ENCODE assay signal across 9 cellular contexts in genomic region chr10:15879058-15879457, GRCh38. TPM values are rescaled to one million over a fixed set of nuclear protein-coding genes. Genes with fewer than 3 reads are reported as not detected.
DNase-seq lines count a peak whose midpoint lies in the region; ATAC-seq and TF ChIP-seq lines count a peak whose summit lies in the region.
"Had no signal": no experiment of that assay in that cellular context is flagged by ENCODE, and none has a peak within 500 bp of the region (broad histone marks: within the 10 kb centered on the region; RNA-seq: fewer than 3 reads in every experiment).

No MANE protein-coding gene starts in this region.

- no peaks in the 10 kb centered on the region for H3K9me3 ChIP-seq in CD8-positive, alpha-beta T cell (ENCODE audit: low read length)
- no peaks in the 10 kb centered on the region for H3K9me3 ChIP-seq in H9 (ENCODE audit: control insufficient read depth, low read depth, low read length)
- no peaks in the 10 kb centered on the region for H3K9me3 ChIP-seq in Panc1 (ENCODE audit: control insufficient read depth, insufficient read depth, low read depth, low read length)
- H3K9me3 ChIP-seq in smooth muscle cell (replicated peaks; ENCODE audit: low read depth), result no peaks in the 10 kb centered on the region

- H3K9ac ChIP-seq in H9 (ENCODE audit: extremely low read depth, insufficient read length, low read length), result no peak overlapping the region
- H3K9ac ChIP-seq in smooth muscle cell (ENCODE audit: low read depth), result no peak overlapping the region

- H3K27ac Mint-ChIP-seq in CD8-positive, alpha-beta T cell, result no peak overlapping the region
- H3K27ac Mint-ChIP-seq in H9, result no peak overlapping the region
- H3K27ac Mint-ChIP-seq: IgD-negative memory B cell had no signal

- no peak overlapping the region for H2AK5ac ChIP-seq in H9 (ENCODE audit: insufficient read length, low read length)

- H3K4me3 ChIP-seq in CD8-positive, alpha-beta T cell (ENCODE audit: low read depth, low read length), result no peak overlapping the region
- H3K4me3 ChIP-seq in Panc1 (ENCODE audit: low read depth in 2 of 2, low read length in 2 of 2), result no peak overlapping the region
- no peak overlapping the region for H3K4me3 ChIP-seq in fibroblast of mammary gland (ENCODE audit: control insufficient read depth, low read depth, low read length)
- H3K4me3 ChIP-seq in smooth muscle cell, result no peak overlapping the region

- no peak overlapping the region for H3K18ac ChIP-seq in H9 (ENCODE audit: insufficient read length, low read depth, low read length)

- no CpG with 5 or more reads among the region's 2 CpGs for WGBS in H9 (ENCODE audit: extremely low coverage, insufficient read length, low lambda C conversion rate)
- 49% methylated on average over 2 of the region's 2 CpGs for WGBS in smooth muscle cell (ENCODE audit: low lambda C conversion rate)

- POLR2A ChIA-PET in CD8-positive, alpha-beta T cell (lab: Charles Lee), result no interaction called here
- POLR2A ChIA-PET in Panc1 (lab: Charles Lee), result no interaction called here

- no peaks in the 10 kb centered on the region for H3F3A ChIP-seq in smooth muscle cell (ENCODE audit: low read depth)

- intact Hi-C loops in CD8-positive, alpha-beta T cell (cut with DNase I, micrococcal nuclease), result loop anchor here (5.0 kb wide), 2 partner anchors 668 to 898 kb away; no protein-coding TSS in a partner anchor
- intact Hi-C loops in Panc1 (cut with micrococcal nuclease; ENCODE audit: unreplicated experiment), result no loop called here

- H3K36me3 ChIP-seq in CD8-positive, alpha-beta T cell (ENCODE audit: insufficient read depth, low read length), result no peaks in the 10 kb centered on the region
- H3K36me3 ChIP-seq in Panc1 (ENCODE audit: control insufficient read depth, insufficient read depth, low read length) (no peaks in the 10 kb centered on the region), smooth muscle cell (ENCODE audit: low read depth) (no peaks in the 10 kb centered on the region)

- no peak for DNase-seq in CD8-positive, alpha-beta T cell
- DNase-seq in H9 (no peak), Panc1 (ENCODE audit: low read depth, low spot score) (no peak), fibroblast of mammary gland (ENCODE audit: low read depth) (peak; percentile 58), smooth muscle cell (lab: John Stamatoyannopoulos, UW; ENCODE audit: unreplicated experiment) (no peak), NCI-H2171 (lab: John Stamatoyannopoulos, UW) (no peak)

- no peak overlapping the region for H2BK120ac ChIP-seq in H9 (ENCODE audit: low read depth, low read length, poor library complexity, severe bottlenecking)

- H3K79me1 ChIP-seq in H9 (ENCODE audit: insufficient read depth, low read depth, low read length, poor library complexity, severe bottlenecking), result no peaks in the 10 kb centered on the region

- H3K56ac ChIP-seq in H9 (ENCODE audit: insufficient read length, low read depth, low read length), result no peak overlapping the region

- H2BK5ac ChIP-seq in H9 (ENCODE audit: insufficient read length, low read length), result no peak overlapping the region

- CTCF ChIA-PET in CD8-positive, alpha-beta T cell (lab: Charles Lee), result interaction anchor here (0.6 kb wide), 1 partner anchor 965 kb away, joined by 4 read pairs; no protein-coding TSS in a partner anchor
- CTCF ChIA-PET in Panc1 (lab: Charles Lee), result interaction anchor here (0.5 kb wide), 1 partner anchor 812 kb away, joined by 6 read pairs; no protein-coding TSS in a partner anchor

- peaks cover 4% of the 10 kb centered on the region for H3K23me2 ChIP-seq in H9 (ENCODE audit: insufficient read length, low read depth, low read length, poor library complexity, severe bottlenecking)

- H3K4me3 Mint-ChIP-seq in CD8-positive, alpha-beta T cell, result no peak overlapping the region
- no peak overlapping the region for H3K4me3 Mint-ChIP-seq in H9
- H3K4me3 Mint-ChIP-seq: IgD-negative memory B cell had no signal

- no peaks in the 10 kb centered on the region for H3K4me1 Mint-ChIP-seq in CD8-positive, alpha-beta T cell (ENCODE audit: low read depth)
- H3K4me1 Mint-ChIP-seq in H9, result peaks cover 12 to 13% of the 10 kb centered on the region in 2 experiments
- H3K4me1 Mint-ChIP-seq: IgD-negative memory B cell had no signal

- no peaks in the 10 kb centered on the region for H3K36me3 Mint-ChIP-seq in CD8-positive, alpha-beta T cell
- H3K36me3 Mint-ChIP-seq in H9 (ENCODE audit: insufficient read depth in 1 of 3, low read depth in 3 of 3), result peaks cover 0 to 2% (median 0%) of the 10 kb centered on the region in 3 experiments; a peak in 1 of 7 replicates

- no peak overlapping the region for H3K4ac ChIP-seq in H9 (ENCODE audit: low read depth, low read length)

- H4K8ac ChIP-seq in H9 (replicated peaks; ENCODE audit: insufficient read length, low read depth, low read length), result no peak overlapping the region

- peaks cover 51% of the 10 kb centered on the region for H3K27me3 Mint-ChIP-seq in CD8-positive, alpha-beta T cell (ENCODE audit: low read depth)
- H3K27me3 Mint-ChIP-seq in H9 (ENCODE audit: low read depth), result peaks cover 31% of the 10 kb centered on the region

- no peak overlapping the region for H2BK20ac ChIP-seq in H9 (ENCODE audit: low read depth, low read length, poor library complexity, severe bottlenecking)

- H4K5ac ChIP-seq in H9 (ENCODE audit: insufficient read length, low read depth, low read length), result no peak overlapping the region

- no peak overlapping the region for H3K14ac ChIP-seq in H9 (ENCODE audit: insufficient read depth, low read length)

- no peaks in the 10 kb centered on the region for H4K20me1 ChIP-seq in H9 (ENCODE audit: control insufficient read depth, insufficient read depth, insufficient read length)
- H4K20me1 ChIP-seq in smooth muscle cell (ENCODE audit: low read depth), result no peaks in the 10 kb centered on the region

- ATAC-seq in CD8-positive, alpha-beta T cell, result peak; percentile 52
- ATAC-seq in Panc1, result no peak
- ATAC-seq in GM19463 (IDR thresholded peaks at IDR 0.05; ENCODE audit: unreplicated experiment), result no peak
- ATAC-seq in GM21447 (IDR thresholded peaks at IDR 0.05; ENCODE audit: unreplicated experiment), result no peak

- peaks cover 3% of the 10 kb centered on the region for H3K27me3 ChIP-seq in CD8-positive, alpha-beta T cell (ENCODE audit: insufficient read depth, low read length)
- no peaks in the 10 kb centered on the region for H3K27me3 ChIP-seq in H9 (ENCODE audit: insufficient read depth, low read length)
- H3K27me3 ChIP-seq in Panc1 (ENCODE audit: control insufficient read depth, insufficient read depth, low read length), result no peaks in the 10 kb centered on the region; the same call in 1 of the 2 replicates
- peaks cover 24% of the 10 kb centered on the region for H3K27me3 ChIP-seq in smooth muscle cell (ENCODE audit: low read depth)

- no peak overlapping the region for H3K23ac ChIP-seq in H9 (ENCODE audit: insufficient read length, low read depth, low read length)

- no peaks in the 10 kb centered on the region for H3K9me3 Mint-ChIP-seq in CD8-positive, alpha-beta T cell
- peaks cover 3% of the 10 kb centered on the region in 2 experiments; a peak in 3 of 5 replicates for H3K9me3 Mint-ChIP-seq in H9

- TF ChIP-seq CTCF in CD8-positive, alpha-beta T cell (IDR thresholded peaks at IDR 0.05), result peak; percentile 67
- TF ChIP-seq CTCF in H9 (conservative IDR thresholded peaks at IDR 0.05), result peak; percentile 84
- peak; percentile 61; the same call in 1 of the 2 replicates for TF ChIP-seq CTCF in Panc1 (IDR thresholded peaks at IDR 0.05)
- TF ChIP-seq CTCF in fibroblast of mammary gland (conservative IDR thresholded peaks at IDR 0.05; ENCODE audit: control insufficient read depth, insufficient read depth, low read depth, low read length), result peak; percentile 61
- peak; percentile 70 for TF ChIP-seq CTCF in smooth muscle cell (IDR thresholded peaks at IDR 0.05; ENCODE audit: borderline replicate concordance, insufficient read depth, poor library complexity, severe bottlenecking)

- H2BK12ac ChIP-seq in H9 (ENCODE audit: insufficient read length, low read depth, low read length), result no peak overlapping the region

- no peaks in the 10 kb centered on the region for H3K79me2 ChIP-seq in H9 (ENCODE audit: insufficient read depth, low read length)
- no peaks in the 10 kb centered on the region for H3K79me2 ChIP-seq in smooth muscle cell (ENCODE audit: low read depth)

- H2AFZ ChIP-seq in H9 (ENCODE audit: low read length) (no peak overlapping the region), smooth muscle cell (ENCODE audit: low read depth) (no peak overlapping the region)

- H3K4me2 ChIP-seq in H9 (ENCODE audit: insufficient read depth, insufficient read length, low read length) (no peak overlapping the region), smooth muscle cell (no peak overlapping the region)

- H2BK15ac ChIP-seq in H9 (ENCODE audit: low read depth, low read length), result no peak overlapping the region

- H3T11ph ChIP-seq in H9 (ENCODE audit: low read length), result no peak overlapping the region

- BruUV-seq in Panc1 (replicated peaks; lab: Mats Ljungman, UMichigan), result no TSS peak

- H4K91ac ChIP-seq in H9 (ENCODE audit: insufficient read length, low read depth, low read length), result no peak overlapping the region

- no peaks in the 10 kb centered on the region for H3K4me1 ChIP-seq in CD8-positive, alpha-beta T cell (ENCODE audit: insufficient read depth, low read length)
- 0 out of 2 replicates have a peak, but pooled peaks cover 2% of the 10 kb centered on the region for H3K4me1 ChIP-seq in H9 (ENCODE audit: insufficient read depth, low read length)
- H3K4me1 ChIP-seq in Panc1 (ENCODE audit: control insufficient read depth, insufficient read depth, low read length), result no peaks in the 10 kb centered on the region; the same call in 1 of the 2 replicates
- H3K4me1 ChIP-seq in smooth muscle cell (ENCODE audit: low read depth), result no peaks in the 10 kb centered on the region

- in situ Hi-C loops in Panc1 (cut with HindIII; ENCODE audit: low pct_unique_long_range_greater_than_20kb, low sequenced_read_pairs), result no loop called here

- H3K27ac ChIP-seq in CD8-positive, alpha-beta T cell (ENCODE audit: low read depth, low read length), result no peak overlapping the region
- no peak overlapping the region for H3K27ac ChIP-seq in H9 (ENCODE audit: insufficient read length, low read depth, low read length)
- H3K27ac ChIP-seq in Panc1 (ENCODE audit: low read length), result no peak overlapping the region
- no peak overlapping the region for H3K27ac ChIP-seq in smooth muscle cell (ENCODE audit: low read depth)

RNA-seq across cellular contexts. Expression of gene MINDY3, which starts 18.8 kb away (rescaled TPM):
- total RNA-seq in CD8-positive, alpha-beta T cell, result 10 to 100 TPM; 34.0 to 34.6 TPM
- total RNA-seq in H9 (2021) (13.6 and 14.9 TPM in 2 replicates), Panc1 (2021; ENCODE audit: unreplicated experiment) (10.4 TPM), smooth muscle cell (31.7 and 32.2 TPM in 2 replicates)
- 4.8 TPM for polyA plus RNA-seq in Panc1 (2012; ENCODE audit: insufficient read length)
- 15.2 and 16.9 TPM in 2 replicates for polyA plus RNA-seq in smooth muscle cell
